15 cellular contexts compared by ENCODE assay signal in genomic region chr10:102581401-102581800, GRCh38.
"Had no signal": no experiment of that assay in that cellular context is flagged by ENCODE, and none has a peak within 500 bp of the region (broad histone marks: within the 10 kb centered on the region; RNA-seq: fewer than 3 reads in every experiment).

No MANE protein-coding gene starts in this region.

- H3K4me3 ChIP-seq: ascending aorta, colonic mucosa, ovary, transverse colon had no signal

- H3K4me1 ChIP-seq: ascending aorta, colonic mucosa, foreskin keratinocyte had no signal

- H3K27me3 ChIP-seq: ascending aorta, colonic mucosa, foreskin keratinocyte, ovary, transverse colon had no signal

- ATAC-seq: activated naive CD8-positive, alpha-beta T cell treated with anti-CD3 and anti-CD28 coated beads, Interleukin-2, amount 50 U/mL, for 24 hours; foreskin keratinocyte; left ventricle myocardium superior had no signal

- H3K4me3 Mint-ChIP-seq: activated CD4-positive, alpha-beta T cell treated with anti-CD3 and anti-CD28 coated beads, Interleukin-2, amount 10 ng/mL, durations not matched to agents 7 days and 5 days; activated naive CD8-positive, alpha-beta T cell treated with anti-CD3 and anti-CD28 coated beads, Interleukin-2, amount 50 U/mL, for 24 hours had no signal

- DNase-seq: activated CD4-positive, alpha-beta T cell treated with anti-CD3 and anti-CD28 coated beads, Interleukin-2, amount 10 ng/mL, durations not matched to agents 7 days and 5 days; activated CD4-positive, CD25-positive, alpha-beta regulatory T cell; activated CD8-positive, alpha-beta memory T cell treated with anti-CD3 and anti-CD28 coated beads for 24 hours; activated naive CD4-positive, alpha-beta T cell; activated naive CD8-positive, alpha-beta T cell treated with anti-CD3 and anti-CD28 coated beads, Interleukin-2, amount 50 U/mL, for 24 hours; colonic mucosa; effector CD4-positive, alpha-beta T cell; foreskin keratinocyte; glutamatergic neuron; left ventricle myocardium superior; ovary; stimulated activated CD4-positive, alpha-beta T cell treated with anti-CD3 and anti-CD28 coated beads, Interleukin-1b, Interleukin-23, amount 100 ng/mL, for 48 hours; T-helper 2 cell; transverse colon had no signal

- H3K9me3 Mint-ChIP-seq: activated CD4-positive, alpha-beta T cell treated with anti-CD3 and anti-CD28 coated beads, Interleukin-2, amount 10 ng/mL, durations not matched to agents 7 days and 5 days; activated naive CD8-positive, alpha-beta T cell treated with anti-CD3 and anti-CD28 coated beads, Interleukin-2, amount 50 U/mL, for 24 hours had no signal

- H3K36me3 ChIP-seq: ascending aorta, colonic mucosa, ovary, transverse colon had no signal

- H3K27ac Mint-ChIP-seq: activated CD4-positive, alpha-beta T cell treated with anti-CD3 and anti-CD28 coated beads, Interleukin-2, amount 10 ng/mL, durations not matched to agents 7 days and 5 days; activated naive CD8-positive, alpha-beta T cell treated with anti-CD3 and anti-CD28 coated beads, Interleukin-2, amount 50 U/mL, for 24 hours had no signal

- H3K27me3 Mint-ChIP-seq: activated CD4-positive, alpha-beta T cell treated with anti-CD3 and anti-CD28 coated beads, Interleukin-2, amount 10 ng/mL, durations not matched to agents 7 days and 5 days; activated naive CD8-positive, alpha-beta T cell treated with anti-CD3 and anti-CD28 coated beads, Interleukin-2, amount 50 U/mL, for 24 hours had no signal

- H3K9me3 ChIP-seq: ascending aorta, colonic mucosa, ovary, transverse colon had no signal

- H3K27ac ChIP-seq: ascending aorta, colonic mucosa, foreskin keratinocyte, ovary, transverse colon had no signal
